Comparison of ENCODE assay signal across 1 cellular context in the genomic region with DNA sequence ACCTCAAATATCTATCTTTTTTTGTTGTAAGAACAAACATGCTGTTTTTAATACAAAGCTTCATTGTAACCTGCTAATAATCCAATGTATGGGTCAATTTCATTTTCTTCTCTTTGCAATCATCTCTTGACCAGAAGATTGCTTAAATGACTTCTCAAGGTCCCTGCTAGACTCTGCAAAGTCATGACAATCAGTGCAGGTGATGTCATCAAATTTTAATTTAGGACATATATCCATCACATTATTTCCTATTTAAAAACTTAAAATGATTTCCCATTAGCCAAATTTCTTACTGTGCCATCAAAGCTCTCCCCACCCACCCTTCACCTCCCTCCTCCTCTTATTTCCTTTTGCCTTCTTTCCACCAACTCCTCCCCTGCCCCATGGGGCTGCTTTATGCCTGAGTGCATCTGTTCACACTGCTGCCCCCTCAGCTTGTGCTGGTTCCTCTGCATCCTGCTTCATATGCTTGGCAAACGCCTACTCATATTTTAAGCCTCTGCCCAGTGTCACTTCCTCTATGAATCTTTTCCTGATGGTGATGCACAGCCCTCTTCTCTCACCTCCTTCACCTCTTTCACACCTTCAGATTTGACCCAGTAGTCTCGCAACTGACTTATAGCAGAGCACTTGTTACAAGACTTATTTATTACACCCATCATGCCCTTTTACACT.
TF ChIP-seq lines count a peak whose summit lies in the region.

No MANE protein-coding gene starts in this region.

TF ChIP-seq in GM12878, 131 proteins besides CTCF, POLR2A, EP300 and RAD21 (continues in another document):
- TF ChIP-seq ZNF687 (IDR thresholded peaks at IDR 0.05) (peak; percentile 93), IRF4 (IDR thresholded peaks at IDR 0.05; ENCODE audit: low read depth, low read length) (0 out of 2 replicates have a peak, but pooled peaks have one; percentile 63), ZBED1 (IDR thresholded peaks at IDR 0.05; ENCODE audit: borderline replicate concordance) (peak; percentile 86), NRF1 (conservative IDR thresholded peaks at IDR 0.05; ENCODE audit: low read depth, low read length) (no peak), ZNF384 (IDR thresholded peaks at IDR 0.05; ENCODE audit: borderline replicate concordance, low read depth, low read length) (0 out of 2 replicates have a peak, but pooled peaks have one; percentile 21), SUZ12 (IDR thresholded peaks at IDR 0.05; ENCODE audit: unreplicated experiment) (no peak), JUNB (IDR thresholded peaks at IDR 0.05) (peak; percentile 35; the same call in 1 of the 2 replicates), MLLT1 (IDR thresholded peaks at IDR 0.05) (peak; percentile 77), FOXM1 (IDR thresholded peaks at IDR 0.05; ENCODE audit: low read depth, low read length) (0 out of 2 replicates have a peak, but pooled peaks have one; percentile 41), SMARCA5 (IDR thresholded peaks at IDR 0.05) (no peak), CBX5 (IDR thresholded peaks at IDR 0.05; ENCODE audit: low read depth) (no peak), NBN (IDR thresholded peaks at IDR 0.05) (peak; percentile 97), KDM1A (IDR thresholded peaks at IDR 0.05; ENCODE audit: borderline replicate concordance) (no peak), SIN3A (IDR thresholded peaks at IDR 0.05; ENCODE audit: low read depth, low read length) (no peak), MYC (IDR thresholded peaks at IDR 0.05; ENCODE audit: insufficient read depth, insufficient read length, insufficient replicate concordance, low read length, severe bottlenecking) (no peak), SMAD1 (IDR thresholded peaks at IDR 0.05; ENCODE audit: low read depth, partially characterized antibody) (peak; percentile 72), TCF12 (IDR thresholded peaks at IDR 0.05; ENCODE audit: low read depth, low read length) (0 out of 2 replicates have a peak, but pooled peaks have one; percentile 18), MYB (IDR thresholded peaks at IDR 0.05; ENCODE audit: borderline replicate concordance, low read depth, low read length) (0 out of 2 replicates have a peak, but pooled peaks have one; percentile 29), ASH2L (IDR thresholded peaks at IDR 0.05; ENCODE audit: borderline replicate concordance, low read depth) (no peak), USF2 (IDR thresholded peaks at IDR 0.05; ENCODE audit: borderline replicate concordance, low read depth, low read length) (no peak), ZNF622 (IDR thresholded peaks at IDR 0.05) (no peak), RELA (IDR thresholded peaks at IDR 0.05; ENCODE audit: borderline replicate concordance, partially characterized antibody) (peak; percentile 43), BCL3 (IDR thresholded peaks at IDR 0.05; ENCODE audit: borderline replicate concordance, insufficient read depth, low read depth, low read length, poor library complexity, severe bottlenecking) (peak; percentile 60), MEF2B (IDR thresholded peaks at IDR 0.05; ENCODE audit: partially characterized antibody, poor library complexity, severe bottlenecking) (peak; percentile 96), BHLHE40 (IDR thresholded peaks at IDR 0.05; ENCODE audit: borderline replicate concordance in 1 of 2, low read depth in 2 of 2, low read length in 1 of 2) (peak; percentile 75 to 76), PAX8 (IDR thresholded peaks at IDR 0.05) (no peak), POLR2AphosphoS2 (IDR thresholded peaks at IDR 0.05; ENCODE audit: low read depth, low read length) (no peak; the same call in 1 of the 2 replicates), IKZF1 (conservative IDR thresholded peaks at IDR 0.05) (peak; percentile 99), WRNIP1 (IDR thresholded peaks at IDR 0.05; ENCODE audit: borderline replicate concordance, low read depth, low read length) (no peak), NR2F1 (conservative IDR thresholded peaks at IDR 0.05) (peak; percentile 94), STAT1 (conservative IDR thresholded peaks at IDR 0.05) (no peak), MEF2A (IDR thresholded peaks at IDR 0.05; ENCODE audit: insufficient read depth, low read depth, low read length) (0 out of 2 replicates have a peak, but pooled peaks have one; percentile 31), SPI1 (IDR thresholded peaks at IDR 0.05; ENCODE audit: borderline replicate concordance, insufficient read depth, low read depth, low read length) (peak; percentile 88), CREM (IDR thresholded peaks at IDR 0.05; ENCODE audit: low read depth) (peak; percentile 79; the same call in 1 of the 2 replicates), KLF5 (IDR thresholded peaks at IDR 0.05; ENCODE audit: partially characterized antibody) (no peak), FOS (IDR thresholded peaks at IDR 0.05; ENCODE audit: borderline replicate concordance, extremely low read depth, insufficient read length) (no peak), ZNF217 (IDR thresholded peaks at IDR 0.05) (peak; percentile 85), SREBF1 (IDR thresholded peaks at IDR 0.05; ENCODE audit: low read length) (no peak), CHD4 (IDR thresholded peaks at IDR 0.05) (no peak), CHD1 (IDR thresholded peaks at IDR 0.05; ENCODE audit: low read depth, low read length) (no peak)
- TF ChIP-seq, protein P1, sequence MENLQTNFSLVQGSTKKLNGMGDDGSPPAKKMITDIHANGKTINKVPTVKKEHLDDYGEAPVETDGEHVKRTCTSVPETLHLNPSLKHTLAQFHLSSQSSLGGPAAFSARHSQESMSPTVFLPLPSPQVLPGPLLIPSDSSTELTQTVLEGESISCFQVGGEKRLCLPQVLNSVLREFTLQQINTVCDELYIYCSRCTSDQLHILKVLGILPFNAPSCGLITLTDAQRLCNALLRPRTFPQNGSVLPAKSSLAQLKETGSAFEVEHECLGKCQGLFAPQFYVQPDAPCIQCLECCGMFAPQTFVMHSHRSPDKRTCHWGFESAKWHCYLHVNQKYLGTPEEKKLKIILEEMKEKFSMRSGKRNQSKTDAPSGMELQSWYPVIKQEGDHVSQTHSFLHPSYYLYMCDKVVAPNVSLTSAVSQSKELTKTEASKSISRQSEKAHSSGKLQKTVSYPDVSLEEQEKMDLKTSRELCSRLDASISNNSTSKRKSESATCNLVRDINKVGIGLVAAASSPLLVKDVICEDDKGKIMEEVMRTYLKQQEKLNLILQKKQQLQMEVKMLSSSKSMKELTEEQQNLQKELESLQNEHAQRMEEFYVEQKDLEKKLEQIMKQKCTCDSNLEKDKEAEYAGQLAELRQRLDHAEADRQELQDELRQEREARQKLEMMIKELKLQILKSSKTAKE (IDR thresholded peaks at IDR 0.05; ENCODE audit: low read depth, poor library complexity, severe bottlenecking): peak; percentile 90
- TF ChIP-seq, protein P2, sequence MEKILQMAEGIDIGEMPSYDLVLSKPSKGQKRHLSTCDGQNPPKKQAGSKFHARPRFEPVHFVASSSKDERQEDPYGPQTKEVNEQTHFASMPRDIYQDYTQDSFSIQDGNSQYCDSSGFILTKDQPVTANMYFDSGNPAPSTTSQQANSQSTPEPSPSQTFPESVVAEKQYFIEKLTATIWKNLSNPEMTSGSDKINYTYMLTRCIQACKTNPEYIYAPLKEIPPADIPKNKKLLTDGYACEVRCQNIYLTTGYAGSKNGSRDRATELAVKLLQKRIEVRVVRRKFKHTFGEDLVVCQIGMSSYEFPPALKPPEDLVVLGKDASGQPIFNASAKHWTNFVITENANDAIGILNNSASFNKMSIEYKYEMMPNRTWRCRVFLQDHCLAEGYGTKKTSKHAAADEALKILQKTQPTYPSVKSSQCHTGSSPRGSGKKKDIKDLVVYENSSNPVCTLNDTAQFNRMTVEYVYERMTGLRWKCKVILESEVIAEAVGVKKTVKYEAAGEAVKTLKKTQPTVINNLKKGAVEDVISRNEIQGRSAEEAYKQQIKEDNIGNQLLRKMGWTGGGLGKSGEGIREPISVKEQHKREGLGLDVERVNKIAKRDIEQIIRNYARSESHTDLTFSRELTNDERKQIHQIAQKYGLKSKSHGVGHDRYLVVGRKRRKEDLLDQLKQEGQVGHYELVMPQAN (conservative IDR thresholded peaks at IDR 0.05): no peak
- TF ChIP-seq, protein P3, sequence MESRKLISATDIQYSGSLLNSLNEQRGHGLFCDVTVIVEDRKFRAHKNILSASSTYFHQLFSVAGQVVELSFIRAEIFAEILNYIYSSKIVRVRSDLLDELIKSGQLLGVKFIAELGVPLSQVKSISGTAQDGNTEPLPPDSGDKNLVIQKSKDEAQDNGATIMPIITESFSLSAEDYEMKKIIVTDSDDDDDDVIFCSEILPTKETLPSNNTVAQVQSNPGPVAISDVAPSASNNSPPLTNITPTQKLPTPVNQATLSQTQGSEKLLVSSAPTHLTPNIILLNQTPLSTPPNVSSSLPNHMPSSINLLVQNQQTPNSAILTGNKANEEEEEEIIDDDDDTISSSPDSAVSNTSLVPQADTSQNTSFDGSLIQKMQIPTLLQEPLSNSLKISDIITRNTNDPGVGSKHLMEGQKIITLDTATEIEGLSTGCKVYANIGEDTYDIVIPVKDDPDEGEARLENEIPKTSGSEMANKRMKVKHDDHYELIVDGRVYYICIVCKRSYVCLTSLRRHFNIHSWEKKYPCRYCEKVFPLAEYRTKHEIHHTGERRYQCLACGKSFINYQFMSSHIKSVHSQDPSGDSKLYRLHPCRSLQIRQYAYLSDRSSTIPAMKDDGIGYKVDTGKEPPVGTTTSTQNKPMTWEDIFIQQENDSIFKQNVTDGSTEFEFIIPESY (IDR thresholded peaks at IDR 0.05): no peak
- TF ChIP-seq, protein P4, sequence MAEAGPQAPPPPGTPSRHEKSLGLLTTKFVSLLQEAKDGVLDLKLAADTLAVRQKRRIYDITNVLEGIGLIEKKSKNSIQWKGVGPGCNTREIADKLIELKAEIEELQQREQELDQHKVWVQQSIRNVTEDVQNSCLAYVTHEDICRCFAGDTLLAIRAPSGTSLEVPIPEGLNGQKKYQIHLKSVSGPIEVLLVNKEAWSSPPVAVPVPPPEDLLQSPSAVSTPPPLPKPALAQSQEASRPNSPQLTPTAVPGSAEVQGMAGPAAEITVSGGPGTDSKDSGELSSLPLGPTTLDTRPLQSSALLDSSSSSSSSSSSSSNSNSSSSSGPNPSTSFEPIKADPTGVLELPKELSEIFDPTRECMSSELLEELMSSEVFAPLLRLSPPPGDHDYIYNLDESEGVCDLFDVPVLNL (IDR thresholded peaks at IDR 0.05; ENCODE audit: low read depth, low read length): no peak
- TF ChIP-seq, protein P5, sequence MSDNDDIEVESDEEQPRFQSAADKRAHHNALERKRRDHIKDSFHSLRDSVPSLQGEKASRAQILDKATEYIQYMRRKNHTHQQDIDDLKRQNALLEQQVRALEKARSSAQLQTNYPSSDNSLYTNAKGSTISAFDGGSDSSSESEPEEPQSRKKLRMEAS (IDR thresholded peaks at IDR 0.05; ENCODE audit: low read depth, low read length): peak; percentile 41; the same call in 1 of the 2 replicates
